9 cellular contexts compared by ENCODE assay signal in genomic region chr6:110748458-110748857, GRCh38.
"Had no signal": no experiment of that assay in that cellular context is flagged by ENCODE, and none has a peak within 500 bp of the region (broad histone marks: within the 10 kb centered on the region; RNA-seq: fewer than 3 reads in every experiment).

No MANE protein-coding gene starts in this region.

- H3K27ac ChIP-seq: right lobe of liver had no signal

- H3K27me3 ChIP-seq: right lobe of liver had no signal

- DNase-seq: activated CD4-positive, alpha-beta T cell treated with anti-CD3 and anti-CD28 coated beads, Interleukin-2, amount 50 U/mL, for 48 hours; activated naive CD4-positive, alpha-beta T cell treated with Interleukin-2 at 50 U/mL for 16 hours; anterior cingulate cortex; dermis blood vessel endothelial cell; right lobe of liver; stimulated activated naive CD8-positive, alpha-beta T cell treated with anti-CD3 and anti-CD28 coated beads, Interleukin-15, amount 100 ng/mL, for 72 hours had no signal

- H3K4me3 ChIP-seq: right lobe of liver, smooth muscle cell had no signal

- ATAC-seq: activated T-helper 17 cell treated with anti-CD3 and anti-CD28 coated beads, Interleukin-2, amount 50 U/mL, for 72 hours; left lobe of liver; right lobe of liver; stimulated activated naive CD8-positive, alpha-beta T cell treated with anti-CD3 and anti-CD28 coated beads, Interleukin-15, amount 100 ng/mL, for 72 hours had no signal
